7 cellular contexts compared by ENCODE assay signal in genomic region chr17:4708436-4708835, GRCh38. TPM values are rescaled to one million over a fixed set of nuclear protein-coding genes. Genes with fewer than 3 reads are reported as not detected.
A peak's percentile ranks its signal among the peaks of the same experiment; 100 is the strongest.
DNase-seq lines count a peak whose midpoint lies in the region; ATAC-seq and TF ChIP-seq lines count a peak whose summit lies in the region.
"Had no signal": no experiment of that assay in that cellular context is flagged by ENCODE, and none has a peak within 500 bp of the region (broad histone marks: within the 10 kb centered on the region; RNA-seq: fewer than 3 reads in every experiment).

No MANE protein-coding gene starts in this region.

- DNase-seq in SK-N-SH (no peak), activated T-cell treated with anti-CD3 and anti-CD28 coated beads for 48 hours (ENCODE audit: low read depth) (peak; percentile 52), GM20000 (ENCODE audit: low spot score) (no peak)
- peak in 1 of 2 donors; percentile 80 for DNase-seq in stimulated activated effector memory CD8-positive, alpha-beta T cell treated with anti-CD3 and anti-CD28 coated beads, Interleukin-12 subunit alpha, Interleukin-12 subunit beta, amount 100 ng/mL, for 72 hours (ENCODE audit: low spot score in 2 of 2)
- DNase-seq: IMR-90 had no signal

- TF ChIP-seq RAD21 in SK-N-SH (IDR thresholded peaks at IDR 0.05; ENCODE audit: low read length) = no peak

- H3K79me2 ChIP-seq in SK-N-SH (ENCODE audit: insufficient read depth) = peaks cover 14% of the 10 kb centered on the region

- H3K36me3 Mint-ChIP-seq in stimulated activated effector memory CD8-positive, alpha-beta T cell treated with anti-CD3 and anti-CD28 coated beads, Interleukin-12 subunit alpha, Interleukin-12 subunit beta, amount 100 ng/mL, for 72 hours = peaks cover 30% of the 10 kb centered on the region

- H3K27ac ChIP-seq in SK-N-SH (ENCODE audit: low read depth in 2 of 2, low read length in 1 of 2) = no peak overlapping the region

- H3K9me2 ChIP-seq in SK-N-SH = no peaks in the 10 kb centered on the region

- H3K27me3 ChIP-seq in SK-N-SH (ENCODE audit: insufficient read depth) = no peaks in the 10 kb centered on the region

- H3K9me3 ChIP-seq in SK-N-SH = no peaks in the 10 kb centered on the region

- no peak for ATAC-seq in SK-N-SH treated with all-trans-retinoic acid at 6 μM for 48 hours
- no peak for ATAC-seq in stimulated activated effector memory CD8-positive, alpha-beta T cell treated with anti-CD3 and anti-CD28 coated beads, Interleukin-12 subunit alpha, Interleukin-12 subunit beta, amount 100 ng/mL, for 72 hours
- no peak for ATAC-seq in GM18870 (IDR thresholded peaks at IDR 0.05; ENCODE audit: unreplicated experiment)

- WGBS in SK-N-SH (ENCODE audit: low lambda C conversion rate) = 64% methylated on average over 8 of the region's 8 CpGs

- no peaks in the 10 kb centered on the region for H3K36me3 ChIP-seq in SK-N-SH (replicated peaks in 1 of 2; ENCODE audit: control insufficient read depth in 1 of 2, insufficient read depth in 2 of 2, low read length in 1 of 2)

- TF ChIP-seq EP300 in SK-N-SH (IDR thresholded peaks at IDR 0.05; ENCODE audit: borderline replicate concordance in 1 of 2, low read depth in 1 of 2, low read length in 1 of 2) = no peak

- H3K4me1 ChIP-seq in SK-N-SH (ENCODE audit: control insufficient read depth in 1 of 2, insufficient read depth in 2 of 2, low read depth in 1 of 2, low read length in 1 of 2) = peaks cover 0 to 26% of the 10 kb centered on the region in 2 experiments; a peak in 1 of 4 replicates

- CTCF ChIA-PET in SK-N-SH (lab: Yijun Ruan, JAX) = interaction anchor here (0.7 to 3.8 kb wide), 3 partner anchors 22 to 141 kb away, joined by 3 to 20 read pairs (median 7); partner anchors contain the start of genes GLTPD2 and MED11

- peak overlapping the region; percentile 19 for H3K4me3 Mint-ChIP-seq in stimulated activated effector memory CD8-positive, alpha-beta T cell treated with anti-CD3 and anti-CD28 coated beads, Interleukin-12 subunit alpha, Interleukin-12 subunit beta, amount 100 ng/mL, for 72 hours

- POLR2A ChIA-PET in SK-N-SH (lab: Yijun Ruan, JAX) = interaction anchor here (0.8 to 0.9 kb wide), 2 partner anchors 22 to 87 kb away, joined by 3 to 5 read pairs; partner anchors contain the start of gene PSMB6

- peak overlapping the region; percentile 81; the same call in 1 of the 2 replicates for H2AFZ ChIP-seq in SK-N-SH (ENCODE audit: low read depth)

- peaks cover 52% of the 10 kb centered on the region for H3K4me1 Mint-ChIP-seq in stimulated activated effector memory CD8-positive, alpha-beta T cell treated with anti-CD3 and anti-CD28 coated beads, Interleukin-12 subunit alpha, Interleukin-12 subunit beta, amount 100 ng/mL, for 72 hours

- no peak overlapping the region for H3K4me2 ChIP-seq in SK-N-SH

- H3K9ac ChIP-seq in SK-N-SH = no peak overlapping the region

- no peaks in the 10 kb centered on the region for H3K9me3 Mint-ChIP-seq in stimulated activated effector memory CD8-positive, alpha-beta T cell treated with anti-CD3 and anti-CD28 coated beads, Interleukin-12 subunit alpha, Interleukin-12 subunit beta, amount 100 ng/mL, for 72 hours

- H3K4me3 ChIP-seq in SK-N-SH (ENCODE audit: low read depth in 2 of 2, low read length in 1 of 2) = no peak overlapping the region

- H3F3A ChIP-seq in SK-N-SH (replicated peaks; ENCODE audit: insufficient read depth) = peaks cover 12% of the 10 kb centered on the region

- H4K20me1 ChIP-seq in SK-N-SH (ENCODE audit: insufficient read depth) = no peaks in the 10 kb centered on the region

- TF ChIP-seq CTCF in SK-N-SH (IDR thresholded peaks at IDR 0.05) = no peak
- no peak for TF ChIP-seq CTCF in GM20000 (IDR thresholded peaks at IDR 0.05; ENCODE audit: extremely low read depth, missing control alignments)

- H3K27ac Mint-ChIP-seq in stimulated activated effector memory CD8-positive, alpha-beta T cell treated with anti-CD3 and anti-CD28 coated beads, Interleukin-12 subunit alpha, Interleukin-12 subunit beta, amount 100 ng/mL, for 72 hours = peak overlapping the region; percentile 10

TF ChIP-seq in SK-N-SH, 30 proteins besides CTCF, POLR2A, EP300 and RAD21 (continues in another document):
- TF ChIP-seq IRF3 (IDR thresholded peaks at IDR 0.05; ENCODE audit: low read depth, low read length) (no peak), POLR2AphosphoS5 (IDR thresholded peaks at IDR 0.05; ENCODE audit: low read depth, low read length) (no peak), YY1 (IDR thresholded peaks at IDR 0.05; ENCODE audit: low read depth) (no peak), NRF1 (IDR thresholded peaks at IDR 0.05; ENCODE audit: low read depth, low read length) (no peak), FOXM1 (IDR thresholded peaks at IDR 0.05; ENCODE audit: low read depth) (no peak), ZBTB33 (IDR thresholded peaks at IDR 0.05; ENCODE audit: borderline replicate concordance, low read depth) (no peak), RXRA (IDR thresholded peaks at IDR 0.05; ENCODE audit: borderline replicate concordance, low read depth) (no peak)

TF ChIP-seq in SK-N-SH treated with all-trans-retinoic acid at 6 μM for 48 hours, 23 proteins besides CTCF, POLR2A, EP300 and RAD21:
- no peak for TF ChIP-seq POU6F1 (CRISPR knock-in tag; IDR thresholded peaks at IDR 0.05; ENCODE audit: borderline replicate concordance, low read depth)
- TF ChIP-seq ZNF565 (CRISPR knock-in tag; conservative IDR thresholded peaks at IDR 0.05; ENCODE audit: low read depth) = no peak
- TF ChIP-seq OSR1 (CRISPR knock-in tag; IDR thresholded peaks at IDR 0.05) = no peak
- no peak for TF ChIP-seq ARNTL (CRISPR knock-in tag; IDR thresholded peaks at IDR 0.05; ENCODE audit: borderline replicate concordance, low read depth)
- no peak for TF ChIP-seq ZC3H10 (CRISPR knock-in tag; IDR thresholded peaks at IDR 0.05)

RNA-seq across cellular contexts. Expression of gene ARRB2, which starts 2.0 kb away (rescaled TPM):
- 17.3 and 24.6 TPM in 2 replicates for polyA plus RNA-seq in SK-N-SH (2012; rRNA removed)
- polyA plus RNA-seq in SK-N-SH (2012; cell fraction: cytosol; rRNA removed) = 13.2 and 16.2 TPM in 2 replicates
- 30.4 and 40.1 TPM in 2 replicates for polyA plus RNA-seq in SK-N-SH (2012; cell fraction: nucleus; rRNA removed)

RNA-seq across cellular contexts. Expression of gene PELP1, which starts 4.5 kb away (rescaled TPM):
- polyA plus RNA-seq in SK-N-SH (2012; rRNA removed) = 12.2 and 21.8 TPM in 2 replicates
- 6.9 and 10.2 TPM in 2 replicates for polyA plus RNA-seq in SK-N-SH (2012; cell fraction: cytosol; rRNA removed)
- 63.1 and 71.2 TPM in 2 replicates for polyA plus RNA-seq in SK-N-SH (2012; cell fraction: nucleus; rRNA removed)

RNA-seq across cellular contexts. Expression of gene MED11, which starts 22.8 kb away (rescaled TPM):
- 51.0 and 54.4 TPM in 2 replicates for polyA plus RNA-seq in SK-N-SH (2012; rRNA removed)
- polyA plus RNA-seq in SK-N-SH (2012; cell fraction: cytosol; rRNA removed) = 37.1 and 45.1 TPM in 2 replicates
- 42.9 and 56.8 TPM in 2 replicates for polyA plus RNA-seq in SK-N-SH (2012; cell fraction: nucleus; rRNA removed)

RNA-seq across cellular contexts. Expression of gene ZMYND15, which starts 31.2 kb away (rescaled TPM):
- polyA plus RNA-seq in SK-N-SH (2012; rRNA removed) = 0.06 and 0.08 TPM in 2 replicates
- 0.03 TPM in 2 replicates for polyA plus RNA-seq in SK-N-SH (2012; cell fraction: cytosol; rRNA removed)
- polyA plus RNA-seq in SK-N-SH (2012; cell fraction: nucleus; rRNA removed) = 0.22 and 0.39 TPM in 2 replicates

RNA-seq across cellular contexts. Expression of gene CXCL16, which starts 31.3 kb away (rescaled TPM):
- polyA plus RNA-seq in SK-N-SH (2012; rRNA removed) = 3.4 and 4.3 TPM in 2 replicates
- polyA plus RNA-seq in SK-N-SH (2012; cell fraction: cytosol; rRNA removed) = 3.6 and 4.6 TPM in 2 replicates
- polyA plus RNA-seq in SK-N-SH (2012; cell fraction: nucleus; rRNA removed) = 1.5 and 1.7 TPM in 2 replicates
